28 cellular contexts compared by ENCODE assay signal in genomic region chr2:131369954-131370353, GRCh38. TPM values are rescaled to one million over a fixed set of nuclear protein-coding genes. Genes with fewer than 3 reads are reported as not detected.
"Had no signal": no experiment of that assay in that cellular context is flagged by ENCODE, and none has a peak within 500 bp of the region (broad histone marks: within the 10 kb centered on the region; RNA-seq: fewer than 3 reads in every experiment).

No MANE protein-coding gene starts in this region.

- H3K4me3 ChIP-seq: stomach, suprapubic skin, testis, thoracic aorta, thyroid gland, tibial artery, tibial nerve, transverse colon, upper lobe of left lung, upper lobe of right lung, uterus, vagina had no signal

- DNase-seq: stimulated activated CD4-positive, alpha-beta T cell treated with anti-CD3 and anti-CD28 coated beads, Interleukin-2, amount 100 ng/mL, for 48 hours; stimulated activated CD4-positive, alpha-beta T cell treated with anti-CD3 and anti-CD28 coated beads, Interleukin-4, amount 100 ng/mL, for 1 hour; stimulated activated CD4-positive, alpha-beta T cell treated with anti-CD3 and anti-CD28 coated beads, Interleukin-4, amount 100 ng/mL, for 24 hours; stimulated activated CD4-positive, alpha-beta T cell treated with anti-CD3 and anti-CD28 coated beads, Interleukin-4, amount 100 ng/mL, for 4 hours; stimulated activated CD8-positive, alpha-beta memory T cell treated with anti-CD3 and anti-CD28 coated beads, Interleukin-4, amount 100 ng/mL, for 48 hours; stimulated activated naive B cell treated with anti-CD40 and anti-IgM and Interleukin-4, amounts not matched to agents 10 μg/mL and 1 μg/mL and 100 μg/mL, for 72 hours; stimulated activated naive CD4-positive, alpha-beta T cell; stimulated activated naive CD4-positive, alpha-beta T cell treated with Interleukin-2 at 50 U/mL for 16 hours; stimulated activated naive CD8-positive, alpha-beta T cell treated with anti-CD3 and anti-CD28 coated beads, Interleukin-15, amount 100 ng/mL, for 72 hours; stimulated activated naive CD8-positive, alpha-beta T cell treated with anti-CD3 and anti-CD28 coated beads, Interleukin-15, Interleukin-2, amounts not matched to agents 100 U/mL and 50 U/mL, for 24 hours; stomach; substantia nigra; testis; thyroid gland; tibial artery; transverse colon; trophoblast cell; upper lobe of left lung; upper lobe of right lung; uterus had no signal

- H3K36me3 ChIP-seq: stomach, suprapubic skin, thoracic aorta, thyroid gland, tibial artery, tibial nerve, transverse colon, upper lobe of left lung, upper lobe of right lung, uterus, vagina had no signal

- H3K27me3 ChIP-seq: testis, thyroid gland, upper lobe of left lung, vagina had no signal

- H3K27ac ChIP-seq: stomach, suprapubic skin, testis, thoracic aorta, thyroid gland, tibial artery, tibial nerve, upper lobe of left lung, upper lobe of right lung, uterus, vagina had no signal

- FAIRE-seq: urothelium cell line had no signal

- H3K4me1 ChIP-seq: stomach, suprapubic skin, testis, thyroid gland, tibial artery, tibial nerve, transverse colon, upper lobe of left lung, upper lobe of right lung, uterus, vagina had no signal

- H3K9me3 ChIP-seq: stomach, suprapubic skin, testis, thoracic aorta, thyroid gland, tibial artery, tibial nerve, transverse colon, upper lobe of left lung, upper lobe of right lung, uterus, vagina had no signal

- ATAC-seq: stimulated activated effector memory CD8-positive, alpha-beta T cell treated with anti-CD3 and anti-CD28 coated beads, Interleukin-12 subunit alpha, Interleukin-12 subunit beta, amount 100 ng/mL, for 72 hours; stimulated activated memory B cell treated with anti-CD40 and anti-IgM and Interleukin-4, amounts not matched to agents 10 μg/mL and 1 μg/mL and 100 μg/mL, for 72 hours; stimulated activated naive B cell treated with anti-CD40 and anti-IgM and Interleukin-4, amounts not matched to agents 10 μg/mL and 1 μg/mL and 100 μg/mL, for 72 hours; stimulated activated naive CD8-positive, alpha-beta T cell treated with anti-CD3 and anti-CD28 coated beads, Interleukin-15, amount 100 ng/mL, for 72 hours; stimulated activated naive CD8-positive, alpha-beta T cell treated with anti-CD3 and anti-CD28 coated beads, Interleukin-15, Interleukin-2, amounts not matched to agents 100 U/mL and 50 U/mL, for 24 hours; upper lobe of right lung had no signal

RNA-seq across cellular contexts. Expression of gene RAB6D, which starts 6.0 kb away (rescaled TPM):
- total RNA-seq: subcutaneous adipose tissue, thoracic aorta, thyroid gland, tibial nerve, upper lobe of right lung, vagina had no signal
- polyA plus RNA-seq: stomach had no signal
